Comparison of ENCODE assay signal across 28 cellular contexts in genomic region chr13:65028101-65028500, GRCh38.
"Had no signal": no experiment of that assay in that cellular context is flagged by ENCODE, and none has a peak within 500 bp of the region (broad histone marks: within the 10 kb centered on the region; RNA-seq: fewer than 3 reads in every experiment).

No MANE protein-coding gene starts in this region.

- H3K36me3 Mint-ChIP-seq: stimulated activated effector memory CD8-positive, alpha-beta T cell treated with anti-CD3 and anti-CD28 coated beads, Interleukin-12 subunit alpha, Interleukin-12 subunit beta, amount 100 ng/mL, for 72 hours; stimulated activated memory B cell treated with anti-CD40 and anti-IgM and Interleukin-4, amounts not matched to agents 10 μg/mL and 1 μg/mL and 100 μg/mL, for 72 hours; stimulated activated naive B cell treated with anti-CD40 and anti-IgM and Interleukin-4, amounts not matched to agents 10 μg/mL and 1 μg/mL and 100 μg/mL, for 72 hours; type B pancreatic cell had no signal

- DNase-seq: stimulated activated CD4-positive, alpha-beta T cell treated with anti-CD3 and anti-CD28 coated beads, Interleukin-2, amount 100 ng/mL, for 48 hours; stimulated activated CD4-positive, alpha-beta T cell treated with anti-CD3 and anti-CD28 coated beads, Interleukin-4, amount 100 ng/mL, for 1 hour; stimulated activated CD4-positive, alpha-beta T cell treated with anti-CD3 and anti-CD28 coated beads, Interleukin-4, amount 100 ng/mL, for 24 hours; stimulated activated CD4-positive, alpha-beta T cell treated with anti-CD3 and anti-CD28 coated beads, Interleukin-4, amount 100 ng/mL, for 4 hours; stimulated activated CD8-positive, alpha-beta memory T cell treated with anti-CD3 and anti-CD28 coated beads, Interleukin-4, amount 100 ng/mL, for 48 hours; stimulated activated naive B cell treated with anti-CD40 and anti-IgM and Interleukin-4, amounts not matched to agents 10 μg/mL and 1 μg/mL and 100 μg/mL, for 72 hours; stimulated activated naive CD4-positive, alpha-beta T cell; stimulated activated naive CD4-positive, alpha-beta T cell treated with Interleukin-2 at 50 U/mL for 16 hours; stimulated activated naive CD8-positive, alpha-beta T cell treated with anti-CD3 and anti-CD28 coated beads, Interleukin-15, amount 100 ng/mL, for 72 hours; stimulated activated naive CD8-positive, alpha-beta T cell treated with anti-CD3 and anti-CD28 coated beads, Interleukin-15, Interleukin-2, amounts not matched to agents 100 U/mL and 50 U/mL, for 24 hours; stomach; substantia nigra; testis; tibial artery; transverse colon; trophoblast cell; upper lobe of left lung; upper lobe of right lung; uterus had no signal

- FAIRE-seq: urothelium cell line had no signal

- H3K36me3 ChIP-seq: stomach, suprapubic skin, thoracic aorta, tibial artery, tibial nerve, transverse colon, upper lobe of left lung, upper lobe of right lung, uterus, vagina had no signal

- H3K4me3 ChIP-seq: stomach, suprapubic skin, testis, thoracic aorta, tibial artery, tibial nerve, transverse colon, upper lobe of left lung, upper lobe of right lung, uterus, vagina had no signal

- H3K4me1 Mint-ChIP-seq: stimulated activated effector memory CD8-positive, alpha-beta T cell treated with anti-CD3 and anti-CD28 coated beads, Interleukin-12 subunit alpha, Interleukin-12 subunit beta, amount 100 ng/mL, for 72 hours; stimulated activated memory B cell treated with anti-CD40 and anti-IgM and Interleukin-4, amounts not matched to agents 10 μg/mL and 1 μg/mL and 100 μg/mL, for 72 hours; stimulated activated naive B cell treated with anti-CD40 and anti-IgM and Interleukin-4, amounts not matched to agents 10 μg/mL and 1 μg/mL and 100 μg/mL, for 72 hours; stimulated activated naive CD8-positive, alpha-beta T cell treated with anti-CD3 and anti-CD28 coated beads, Interleukin-15, amount 100 ng/mL, for 72 hours had no signal

- H3K27ac ChIP-seq: stomach, suprapubic skin, testis, thoracic aorta, tibial artery, tibial nerve, transverse colon, upper lobe of left lung, upper lobe of right lung, uterus, vagina had no signal

- H3K9me3 Mint-ChIP-seq: type B pancreatic cell had no signal

- H3K27me3 ChIP-seq: stomach, suprapubic skin, testis, tibial artery, tibial nerve, transverse colon, upper lobe of left lung, upper lobe of right lung, uterus, vagina had no signal

- ATAC-seq: stimulated activated effector memory CD8-positive, alpha-beta T cell treated with anti-CD3 and anti-CD28 coated beads, Interleukin-12 subunit alpha, Interleukin-12 subunit beta, amount 100 ng/mL, for 72 hours; stimulated activated memory B cell treated with anti-CD40 and anti-IgM and Interleukin-4, amounts not matched to agents 10 μg/mL and 1 μg/mL and 100 μg/mL, for 72 hours; stimulated activated naive B cell treated with anti-CD40 and anti-IgM and Interleukin-4, amounts not matched to agents 10 μg/mL and 1 μg/mL and 100 μg/mL, for 72 hours; stimulated activated naive CD8-positive, alpha-beta T cell treated with anti-CD3 and anti-CD28 coated beads, Interleukin-15, amount 100 ng/mL, for 72 hours; stimulated activated naive CD8-positive, alpha-beta T cell treated with anti-CD3 and anti-CD28 coated beads, Interleukin-15, Interleukin-2, amounts not matched to agents 100 U/mL and 50 U/mL, for 24 hours; upper lobe of right lung had no signal

- H3K4me1 ChIP-seq: stomach, suprapubic skin, testis, tibial artery, tibial nerve, transverse colon, upper lobe of left lung, upper lobe of right lung, uterus, vagina had no signal

- H3K27me3 Mint-ChIP-seq: stimulated activated memory B cell treated with anti-CD40 and anti-IgM and Interleukin-4, amounts not matched to agents 10 μg/mL and 1 μg/mL and 100 μg/mL, for 72 hours; stimulated activated naive B cell treated with anti-CD40 and anti-IgM and Interleukin-4, amounts not matched to agents 10 μg/mL and 1 μg/mL and 100 μg/mL, for 72 hours; stimulated activated naive CD8-positive, alpha-beta T cell treated with anti-CD3 and anti-CD28 coated beads, Interleukin-15, amount 100 ng/mL, for 72 hours; stimulated activated naive CD8-positive, alpha-beta T cell treated with anti-CD3 and anti-CD28 coated beads, Interleukin-15, Interleukin-2, amounts not matched to agents 100 ng/mL and 50 ng/mL, for 24 hours; type B pancreatic cell had no signal

- H3K27ac Mint-ChIP-seq: stimulated activated effector memory CD8-positive, alpha-beta T cell treated with anti-CD3 and anti-CD28 coated beads, Interleukin-12 subunit alpha, Interleukin-12 subunit beta, amount 100 ng/mL, for 72 hours; stimulated activated memory B cell treated with anti-CD40 and anti-IgM and Interleukin-4, amounts not matched to agents 10 μg/mL and 1 μg/mL and 100 μg/mL, for 72 hours; stimulated activated naive B cell treated with anti-CD40 and anti-IgM and Interleukin-4, amounts not matched to agents 10 μg/mL and 1 μg/mL and 100 μg/mL, for 72 hours; stimulated activated naive CD8-positive, alpha-beta T cell treated with anti-CD3 and anti-CD28 coated beads, Interleukin-15, amount 100 ng/mL, for 72 hours; stimulated activated naive CD8-positive, alpha-beta T cell treated with anti-CD3 and anti-CD28 coated beads, Interleukin-15, Interleukin-2, amounts not matched to agents 100 ng/mL and 50 ng/mL, for 24 hours; type B pancreatic cell had no signal

- H3K9me3 ChIP-seq: suprapubic skin, testis, thoracic aorta, tibial artery, tibial nerve, transverse colon, upper lobe of left lung, upper lobe of right lung, uterus, vagina had no signal

- H3K4me3 Mint-ChIP-seq: stimulated activated effector memory CD8-positive, alpha-beta T cell treated with anti-CD3 and anti-CD28 coated beads, Interleukin-12 subunit alpha, Interleukin-12 subunit beta, amount 100 ng/mL, for 72 hours; stimulated activated memory B cell treated with anti-CD40 and anti-IgM and Interleukin-4, amounts not matched to agents 10 μg/mL and 1 μg/mL and 100 μg/mL, for 72 hours; stimulated activated naive B cell treated with anti-CD40 and anti-IgM and Interleukin-4, amounts not matched to agents 10 μg/mL and 1 μg/mL and 100 μg/mL, for 72 hours; stimulated activated naive CD8-positive, alpha-beta T cell treated with anti-CD3 and anti-CD28 coated beads, Interleukin-15, amount 100 ng/mL, for 72 hours; stimulated activated naive CD8-positive, alpha-beta T cell treated with anti-CD3 and anti-CD28 coated beads, Interleukin-15, Interleukin-2, amounts not matched to agents 100 ng/mL and 50 ng/mL, for 24 hours; type B pancreatic cell had no signal
